12 cellular contexts compared by ENCODE assay signal in genomic region chr20:4136078-4136966, GRCh38.
A peak's percentile ranks its signal among the peaks of the same experiment; 100 is the strongest.
DNase-seq lines count a peak whose midpoint lies in the region; ATAC-seq, FAIRE-seq and TF ChIP-seq lines count a peak whose summit lies in the region.
"Had no signal": no experiment of that assay in that cellular context is flagged by ENCODE, and none has a peak within 500 bp of the region (broad histone marks: within the 10 kb centered on the region; RNA-seq: fewer than 3 reads in every experiment).

No MANE protein-coding gene starts in this region.

- ATAC-seq in stimulated activated effector memory CD8-positive, alpha-beta T cell treated with anti-CD3 and anti-CD28 coated beads, Interleukin-12 subunit alpha, Interleukin-12 subunit beta, amount 100 ng/mL, for 72 hours, result no peak
- no peak for ATAC-seq in HG03095 (IDR thresholded peaks at IDR 0.05; ENCODE audit: unreplicated experiment)
- ATAC-seq: effector memory CD8-positive, alpha-beta T cell had no signal

- TF ChIP-seq CTCF in fibroblast of pulmonary artery (IDR thresholded peaks at IDR 0.05; ENCODE audit: low read length, missing control alignments) (no peak), MM.1S (IDR thresholded peaks at IDR 0.05; ENCODE audit: low read length) (no peak)

- no peak overlapping the region for H2AFZ ChIP-seq in MM.1S (ENCODE audit: low read length)

- no peak overlapping the region for H3K4me2 ChIP-seq in MM.1S (ENCODE audit: low read depth, low read length)

- no peaks in the 10 kb centered on the region for H3K27me3 ChIP-seq in MM.1S (replicated peaks; ENCODE audit: insufficient read depth, low read length)

- H3K27ac ChIP-seq in MM.1S (ENCODE audit: low read length), result no peak overlapping the region

- no peaks in the 10 kb centered on the region for H3K79me2 ChIP-seq in MM.1S (ENCODE audit: low read length)

- no peaks in the 10 kb centered on the region for H3K36me3 ChIP-seq in MM.1S (replicated peaks; ENCODE audit: insufficient read depth, low read length)
- H3K36me3 ChIP-seq: adrenal gland had no signal

- peaks cover 8% of the 10 kb centered on the region for H3F3A ChIP-seq in MM.1S (ENCODE audit: insufficient read depth, low read length)

- no peak overlapping the region for H3K9ac ChIP-seq in MM.1S (ENCODE audit: low read length)

- H3K9me2 ChIP-seq in MM.1S (replicated peaks; ENCODE audit: insufficient read depth, low read length), result no peaks in the 10 kb centered on the region

- no peaks in the 10 kb centered on the region for H4K20me1 ChIP-seq in MM.1S (ENCODE audit: insufficient read depth, low read length)

- peak; percentile 50 for DNase-seq in DMS53 (lab: John Stamatoyannopoulos, UW)
- DNase-seq in DMS53 treated with DMSO at 0.1 percent for 48 hours (lab: John Stamatoyannopoulos, UW; ENCODE audit: unreplicated experiment), result no peak
- DNase-seq in RCC 7860 (ENCODE audit: low spot score), result peak; percentile 41
- peak; percentile 83 for DNase-seq in fibroblast of pulmonary artery (ENCODE audit: low read depth)
- DNase-seq in stimulated activated effector memory CD8-positive, alpha-beta T cell treated with anti-CD3 and anti-CD28 coated beads, Interleukin-12 subunit alpha, Interleukin-12 subunit beta, amount 100 ng/mL, for 72 hours (ENCODE audit: low spot score in 2 of 2), result no peak
- no peak for DNase-seq in MM.1S
- DNase-seq in NCI-H446 (lab: John Stamatoyannopoulos, UW), result no peak
- DNase-seq: activated CD4-positive, alpha-beta memory T cell treated with anti-CD3 and anti-CD28 coated beads, Interleukin-2, amount 10 ng/mL, durations not matched to agents 7 days and 5 days; effector memory CD8-positive, alpha-beta T cell had no signal

- no peak overlapping the region for H3K4me3 ChIP-seq in fibroblast of pulmonary artery (replicated peaks; ENCODE audit: low read depth, low read length)
- no peak overlapping the region for H3K4me3 ChIP-seq in MM.1S (ENCODE audit: low read length)
- H3K4me3 ChIP-seq: adrenal gland, skin epidermis had no signal

- H3K4me1 ChIP-seq in MM.1S (ENCODE audit: low read length), result peaks cover 24% of the 10 kb centered on the region

- FAIRE-seq in RCC 7860 (lab: Jason Lieb, UNC), result no peak

- H3K9me3 ChIP-seq in MM.1S (replicated peaks; ENCODE audit: insufficient read depth, low read length), result no peaks in the 10 kb centered on the region
- H3K9me3 ChIP-seq: adrenal gland had no signal

- peaks cover 30% of the 10 kb centered on the region for H3K4me1 Mint-ChIP-seq in stimulated activated effector memory CD8-positive, alpha-beta T cell treated with anti-CD3 and anti-CD28 coated beads, Interleukin-12 subunit alpha, Interleukin-12 subunit beta, amount 100 ng/mL, for 72 hours

- no peak overlapping the region for H3K4me3 Mint-ChIP-seq in stimulated activated effector memory CD8-positive, alpha-beta T cell treated with anti-CD3 and anti-CD28 coated beads, Interleukin-12 subunit alpha, Interleukin-12 subunit beta, amount 100 ng/mL, for 72 hours
- H3K4me3 Mint-ChIP-seq: activated CD4-positive, alpha-beta memory T cell treated with anti-CD3 and anti-CD28 coated beads, Interleukin-2, amount 10 ng/mL, durations not matched to agents 7 days and 5 days; effector memory CD8-positive, alpha-beta T cell had no signal

- no peaks in the 10 kb centered on the region for H3K36me3 Mint-ChIP-seq in stimulated activated effector memory CD8-positive, alpha-beta T cell treated with anti-CD3 and anti-CD28 coated beads, Interleukin-12 subunit alpha, Interleukin-12 subunit beta, amount 100 ng/mL, for 72 hours

- H3K27ac Mint-ChIP-seq in stimulated activated effector memory CD8-positive, alpha-beta T cell treated with anti-CD3 and anti-CD28 coated beads, Interleukin-12 subunit alpha, Interleukin-12 subunit beta, amount 100 ng/mL, for 72 hours, result peak overlapping the region; percentile 50
- H3K27ac Mint-ChIP-seq: activated CD4-positive, alpha-beta memory T cell treated with anti-CD3 and anti-CD28 coated beads, Interleukin-2, amount 10 ng/mL, durations not matched to agents 7 days and 5 days; effector memory CD8-positive, alpha-beta T cell had no signal

- no peaks in the 10 kb centered on the region for H3K9me3 Mint-ChIP-seq in stimulated activated effector memory CD8-positive, alpha-beta T cell treated with anti-CD3 and anti-CD28 coated beads, Interleukin-12 subunit alpha, Interleukin-12 subunit beta, amount 100 ng/mL, for 72 hours
- H3K9me3 Mint-ChIP-seq: activated CD4-positive, alpha-beta memory T cell treated with anti-CD3 and anti-CD28 coated beads, Interleukin-2, amount 10 ng/mL, durations not matched to agents 7 days and 5 days; effector memory CD8-positive, alpha-beta T cell had no signal

Comparison
In these comparisons a context has a peak if more than half of its experiments do, and no peak if none do; other contexts are left out.
1. DNase-seq: peak in DMS53 (single experiment), RCC 7860 (single experiment) and fibroblast of pulmonary artery (single experiment); none in DMS53 treated with DMSO at 0.1 percent for 48 hours (single experiment), stimulated activated effector memory CD8-positive, alpha-beta T cell treated with anti-CD3 and anti-CD28 coated beads, Interleukin-12 subunit alpha, Interleukin-12 subunit beta, amount 100 ng/mL, for 72 hours (0 of 2), MM.1S (single experiment) and NCI-H446 (0 of 2).